21 cellular contexts compared by ENCODE assay signal in the genomic region with DNA sequence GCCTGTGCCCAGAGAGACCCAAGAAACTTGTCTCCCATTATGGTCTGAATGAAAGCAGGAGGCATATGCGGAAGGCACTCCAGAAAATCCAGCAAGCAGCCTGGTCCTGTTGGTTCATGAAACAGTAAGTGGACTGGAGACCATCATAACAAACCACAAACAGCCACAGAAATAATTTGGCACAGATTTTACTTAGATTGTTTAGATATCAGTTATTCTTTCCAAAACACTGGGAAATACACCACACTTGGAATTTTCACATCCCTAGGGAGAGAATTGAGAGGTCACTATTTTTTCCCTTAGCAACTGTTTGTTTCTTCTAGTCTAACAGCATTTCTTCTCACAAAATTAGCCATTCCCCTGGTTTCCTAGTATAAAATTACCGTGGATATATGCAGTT.
"Had no signal": no experiment of that assay in that cellular context is flagged by ENCODE, and none has a peak within 500 bp of the region (broad histone marks: within the 10 kb centered on the region; RNA-seq: fewer than 3 reads in every experiment).

No MANE protein-coding gene starts in this region.

- H3K36me3 Mint-ChIP-seq: naive thymus-derived CD4-positive, alpha-beta T cell had no signal

- ATAC-seq: left cardiac atrium; naive thymus-derived CD4-positive, alpha-beta T cell; psoas muscle had no signal

- H3K9me3 ChIP-seq: colonic mucosa had no signal

- H3K4me3 ChIP-seq: colonic mucosa, hepatocyte, psoas muscle, sigmoid colon, stomach, upper lobe of left lung, uterus had no signal

- H3K4me1 ChIP-seq: colonic mucosa, psoas muscle, sigmoid colon, stomach, upper lobe of left lung, uterus had no signal

- H3K4me2 ChIP-seq: hepatocyte had no signal

- H3K27ac ChIP-seq: colonic mucosa, hepatocyte, psoas muscle, sigmoid colon, stomach, upper lobe of left lung, uterus had no signal

- H3K27ac Mint-ChIP-seq: naive thymus-derived CD4-positive, alpha-beta T cell; nephron progenitor cell had no signal

- DNase-seq: colonic mucosa; dermis blood vessel endothelial cell; erythroblast; foreskin melanocyte; head of caudate nucleus; kidney; left cardiac atrium; mesendoderm; naive thymus-derived CD4-positive, alpha-beta T cell; nephron progenitor cell; psoas muscle; retina; sigmoid colon; small intestine; stimulated activated CD4-positive, alpha-beta T cell treated with anti-CD3 and anti-CD28 coated beads, Interleukin-12 subunit alpha, Interleukin-12 subunit beta, amount 100 ng/mL, for 4 hours; stimulated activated naive CD4-positive, alpha-beta T cell; stomach; upper lobe of left lung; uterus had no signal

- H3K4me1 Mint-ChIP-seq: naive thymus-derived CD4-positive, alpha-beta T cell; nephron progenitor cell had no signal

- H3K27me3 ChIP-seq: colonic mucosa, hepatocyte, sigmoid colon, stomach, upper lobe of left lung, uterus had no signal

- FAIRE-seq: endothelial cell of umbilical vein, kidney, small intestine had no signal

- H3K4me3 Mint-ChIP-seq: naive thymus-derived CD4-positive, alpha-beta T cell; nephron progenitor cell had no signal

- H3K79me2 ChIP-seq: hepatocyte had no signal

- H2AFZ ChIP-seq: hepatocyte had no signal

- H3K36me3 ChIP-seq: colonic mucosa, sigmoid colon, stomach, upper lobe of left lung, uterus had no signal
